ENCODE assay signal across 9 cellular contexts in genomic region chr1:47755368-47755990, GRCh38.
DNase-seq lines count a peak whose midpoint lies in the region; ATAC-seq, FAIRE-seq and TF ChIP-seq lines count a peak whose summit lies in the region.
"Had no signal": no experiment of that assay in that cellular context is flagged by ENCODE, and none has a peak within 500 bp of the region (broad histone marks: within the 10 kb centered on the region; RNA-seq: fewer than 3 reads in every experiment).

No MANE protein-coding gene starts in this region.

- no peaks in the 10 kb centered on the region for H3K36me3 ChIP-seq in colonic mucosa
- H3K36me3 ChIP-seq in osteoblast (ENCODE audit: insufficient read depth, low read length) = no peaks in the 10 kb centered on the region
- H3K36me3 ChIP-seq in vagina = no peaks in the 10 kb centered on the region

- H2AFZ ChIP-seq in osteoblast (ENCODE audit: low read length) = no peak overlapping the region

- H3K9ac ChIP-seq in colonic mucosa (ENCODE audit: low read depth in 2 of 2, low read length in 2 of 2) = no peak overlapping the region

- no peaks in the 10 kb centered on the region for H3K79me2 ChIP-seq in osteoblast (ENCODE audit: insufficient read depth, low read length)

- intact Hi-C loops in colonic mucosa (cut with DNase I) = no loop called here
- intact Hi-C loops in vagina (cut with DNase I) = no loop called here
- intact Hi-C loops in sciatic nerve (cut with DNase I) = no loop called here

- H3K27me3 ChIP-seq in colonic mucosa = no peaks in the 10 kb centered on the region
- H3K27me3 ChIP-seq in osteoblast (ENCODE audit: insufficient read depth, low read length) = no peaks in the 10 kb centered on the region
- no peaks in the 10 kb centered on the region for H3K27me3 ChIP-seq in vagina

- ATAC-seq in HG02870 (IDR thresholded peaks at IDR 0.05; ENCODE audit: unreplicated experiment) = peak; percentile 51
- no peak for ATAC-seq in HG03095 (IDR thresholded peaks at IDR 0.05; ENCODE audit: unreplicated experiment)
- ATAC-seq in sciatic nerve = no peak

- H3K4me1 ChIP-seq in colonic mucosa (peaks cover 10% of the 10 kb centered on the region), osteoblast (ENCODE audit: insufficient read depth, low read length) (no peaks in the 10 kb centered on the region), vagina (peaks cover 20% of the 10 kb centered on the region)

- no peaks in the 10 kb centered on the region for H3K9me3 ChIP-seq in colonic mucosa
- no peaks in the 10 kb centered on the region for H3K9me3 ChIP-seq in osteoblast (ENCODE audit: low read depth, low read length)
- no peaks in the 10 kb centered on the region for H3K9me3 ChIP-seq in vagina

- H3K27ac ChIP-seq in colonic mucosa (no peak overlapping the region), osteoblast (ENCODE audit: low read depth, low read length) (no peak overlapping the region), vagina (no peak overlapping the region)
- H3K27ac ChIP-seq: skin epidermis had no signal

- no peak for TF ChIP-seq POLR2A in GM12891 (IDR thresholded peaks at IDR 0.05; ENCODE audit: low read depth, low read length)
- TF ChIP-seq POLR2A in vagina (IDR thresholded peaks at IDR 0.05) = no peak

- H3K4me3 ChIP-seq in colonic mucosa (no peak overlapping the region), osteoblast (ENCODE audit: insufficient read depth, low read length) (no peak overlapping the region), vagina (no peak overlapping the region)
- H3K4me3 ChIP-seq: skin epidermis had no signal

- no peak overlapping the region for H3K4me2 ChIP-seq in osteoblast (ENCODE audit: insufficient read depth, low read length)

- FAIRE-seq in GM12891 (lab: Jason Lieb, UNC) = peak; percentile 93

- TF ChIP-seq CTCF in colonic mucosa (IDR thresholded peaks at IDR 0.05) = peak; percentile 67
- peak; percentile 44 for TF ChIP-seq CTCF in osteoblast (IDR thresholded peaks at IDR 0.05; ENCODE audit: extremely low read depth, low read depth, low read length)
- TF ChIP-seq CTCF in vagina (IDR thresholded peaks at IDR 0.05) = peak in 1 of 3 experiments; percentile 1

- no peaks in the 10 kb centered on the region for H4K20me1 ChIP-seq in osteoblast (ENCODE audit: insufficient read depth, low read length)

- DNase-seq in GM12891 (ENCODE audit: insufficient read length, low spot score) (peak; percentile 48), UCSD-AML1 (lab: John Stamatoyannopoulos, UW; ENCODE audit: unreplicated experiment) (peak; percentile 53), colonic mucosa (peak; percentile 81), osteoblast (ENCODE audit: insufficient read length, low spot score, missing footprints) (no peak), vagina (ENCODE audit: extremely low spot score in 2 of 2) (no peak), sciatic nerve (ENCODE audit: low spot score) (no peak)

TF ChIP-seq in GM12891, 5 proteins besides CTCF, POLR2A, EP300 and RAD21:
- no peak for TF ChIP-seq POU2F2 (IDR thresholded peaks at IDR 0.05; ENCODE audit: low read depth, low read length)
- TF ChIP-seq SPI1 (IDR thresholded peaks at IDR 0.05; ENCODE audit: low read depth, low read length) = no peak
- TF ChIP-seq TAF1 (IDR thresholded peaks at IDR 0.05; ENCODE audit: low read depth, low read length) = no peak
- TF ChIP-seq POLR2AphosphoS5 (IDR thresholded peaks at IDR 0.05; ENCODE audit: low read depth, low read length) = no peak
- no peak for TF ChIP-seq PAX5 (IDR thresholded peaks at IDR 0.05; ENCODE audit: insufficient read depth, low read length, severe bottlenecking)
TF ChIP-seq in GM12891: peak in this region for 0.

Comparison
In these comparisons a context has a peak if more than half of its experiments do, and no peak if none do; other contexts are left out.
1. DNase-seq: peak in GM12891 (single experiment), UCSD-AML1 (single experiment) and colonic mucosa (single experiment); none in osteoblast (single experiment), vagina (0 of 2) and sciatic nerve (single experiment).